In genomic region chr1:66211521-66211920, GRCh38 we compare ENCODE assay signal across 19 cellular contexts.
"Had no signal": no experiment of that assay in that cellular context is flagged by ENCODE, and none has a peak within 500 bp of the region (broad histone marks: within the 10 kb centered on the region; RNA-seq: fewer than 3 reads in every experiment).

No MANE protein-coding gene starts in this region.

- H3K9me3 ChIP-seq: MG63, SJCRH30 had no signal

- DNase-seq: KBM-7, MG63, NCI-H1092, NCI-H1105 treated with DMSO at 0.1 percent for 48 hours, NCI-H1417 treated with DMSO at 0.1 percent for 48 hours, NCI-H146, NCI-H1694 treated with DMSO at 0.1 percent for 48 hours, NCI-H1930, NCI-H2081, NCI-H2107, NCI-H2227 treated with DMSO at 0.1 percent for 48 hours, NCI-H524, NCI-H526 treated with DMSO at 0.1 percent for 48 hours, NCI-H748 treated with DMSO at 0.1 percent for 48 hours, PC-3, SHP77 treated with DMSO at 0.1 percent for 48 hours, SJCRH30 had no signal

- H3K36me3 ChIP-seq: MG63, SJCRH30 had no signal

- H3K27ac ChIP-seq: HL-60, RWPE1, SJCRH30 had no signal

- H3K4me3 ChIP-seq: MG63, SJCRH30 had no signal

- H3K27me3 ChIP-seq: MG63, SJCRH30 had no signal
